In the genomic region with DNA sequence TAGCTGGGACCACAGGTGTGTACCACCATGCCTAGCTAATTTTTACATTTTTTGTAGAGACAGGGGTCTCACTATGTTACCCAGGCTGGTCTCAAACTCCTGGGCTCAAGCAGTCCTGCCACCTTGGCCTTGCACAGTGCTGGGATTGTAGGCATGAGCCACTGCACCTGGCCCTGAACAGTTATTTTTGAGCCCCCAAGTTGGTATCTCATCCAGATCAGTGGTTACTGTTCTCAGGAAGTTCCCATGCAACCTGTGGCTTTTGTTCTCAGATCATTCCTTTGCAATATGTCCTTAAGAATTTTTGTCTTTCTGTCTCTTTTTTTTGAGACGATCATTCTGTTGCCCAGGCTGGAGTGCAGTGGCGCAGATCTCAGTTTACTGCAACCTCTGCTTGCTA, we compare ENCODE assay signal across 18 cellular contexts.
"Had no signal": no experiment of that assay in that cellular context is flagged by ENCODE, and none has a peak within 500 bp of the region (broad histone marks: within the 10 kb centered on the region; RNA-seq: fewer than 3 reads in every experiment).

No MANE protein-coding gene starts in this region.

- H3K4me1 Mint-ChIP-seq: neural crest cell; stimulated activated effector memory CD8-positive, alpha-beta T cell treated with anti-CD3 and anti-CD28 coated beads, Interleukin-12 subunit alpha, Interleukin-12 subunit beta, amount 100 ng/mL, for 72 hours had no signal

- DNase-seq: activated CD4-positive, alpha-beta T cell treated with anti-CD3 and anti-CD28 coated beads, Interleukin-2, amount 10 ng/mL, durations not matched to agents 24 days and 14 days; activated gamma-delta T cell treated with Interleukin-2 at 50 U/mL for 16 hours; cerebellar nuclear complex; heart left ventricle; left colon; mesenchymal stem cell; mucosa of descending colon; occipital lobe; posterior cingulate gyrus; small intestine; stimulated activated CD4-positive, alpha-beta T cell treated with anti-CD3 and anti-CD28 coated beads, Interleukin-2, amount 100 ng/mL, for 24 hours; transverse colon had no signal

- H3K4me3 ChIP-seq: coronary artery, gastroesophageal sphincter, heart left ventricle, mucosa of descending colon, transverse colon had no signal

- H3K9me3 ChIP-seq: gastroesophageal sphincter, heart left ventricle, mucosa of descending colon, transverse colon had no signal

- H3K27ac Mint-ChIP-seq: activated CD4-positive, alpha-beta T cell treated with anti-CD3 and anti-CD28 coated beads, Interleukin-2, amount 10 ng/mL, durations not matched to agents 24 days and 14 days had no signal

- ATAC-seq: activated CD4-positive, CD25-positive, alpha-beta regulatory T cell treated with anti-CD3 and anti-CD28 coated beads, Interleukin-2, amount 50 U/mL, for 24 hours; gastroesophageal sphincter; heart left ventricle; left colon; mucosa of descending colon; sciatic nerve; stimulated activated effector memory CD8-positive, alpha-beta T cell treated with anti-CD3 and anti-CD28 coated beads, Interleukin-12 subunit alpha, Interleukin-12 subunit beta, amount 100 ng/mL, for 72 hours had no signal

- H3K27ac ChIP-seq: coronary artery, gastroesophageal sphincter, heart left ventricle, transverse colon had no signal

- H3K9me3 Mint-ChIP-seq: activated CD4-positive, alpha-beta T cell treated with anti-CD3 and anti-CD28 coated beads, Interleukin-2, amount 10 ng/mL, durations not matched to agents 24 days and 14 days; neural crest cell; stimulated activated effector memory CD8-positive, alpha-beta T cell treated with anti-CD3 and anti-CD28 coated beads, Interleukin-12 subunit alpha, Interleukin-12 subunit beta, amount 100 ng/mL, for 72 hours had no signal

- H3K27me3 Mint-ChIP-seq: activated CD4-positive, alpha-beta T cell treated with anti-CD3 and anti-CD28 coated beads, Interleukin-2, amount 10 ng/mL, durations not matched to agents 24 days and 14 days had no signal

- H3K4me3 Mint-ChIP-seq: activated CD4-positive, alpha-beta T cell treated with anti-CD3 and anti-CD28 coated beads, Interleukin-2, amount 10 ng/mL, durations not matched to agents 24 days and 14 days; neural crest cell; stimulated activated effector memory CD8-positive, alpha-beta T cell treated with anti-CD3 and anti-CD28 coated beads, Interleukin-12 subunit alpha, Interleukin-12 subunit beta, amount 100 ng/mL, for 72 hours had no signal

- H3K27me3 ChIP-seq: gastroesophageal sphincter, heart left ventricle, transverse colon had no signal

- H3K4me1 ChIP-seq: gastroesophageal sphincter, heart left ventricle, transverse colon had no signal
